Comparison of ENCODE assay signal across 12 cellular contexts in genomic region chr6:157952751-157953479, GRCh38. TPM values are rescaled to one million over a fixed set of nuclear protein-coding genes. Genes with fewer than 3 reads are reported as not detected.
DNase-seq lines count a peak whose midpoint lies in the region; ATAC-seq and TF ChIP-seq lines count a peak whose summit lies in the region.
"Had no signal": no experiment of that assay in that cellular context is flagged by ENCODE, and none has a peak within 500 bp of the region (broad histone marks: within the 10 kb centered on the region; RNA-seq: fewer than 3 reads in every experiment).

No MANE protein-coding gene starts in this region.

- intact Hi-C loops in sciatic nerve (cut with DNase I) (no loop called here), dorsolateral prefrontal cortex (cut with DNase I) (no loop called here)

- peak; percentile 64 for DNase-seq in Daoy (ENCODE audit: low read depth)
- DNase-seq in HT1080 (ENCODE audit: low read depth) = peak; percentile 66
- DNase-seq in dermis blood vessel endothelial cell = peak; percentile 53
- peak; percentile 40 for DNase-seq in myocyte (ENCODE audit: low read depth)
- DNase-seq in islet precursor cell = no peak
- no peak for DNase-seq in sciatic nerve (ENCODE audit: low spot score)
- no peak for DNase-seq in dorsolateral prefrontal cortex
- no peak for DNase-seq in erythroblast (lab: John Stamatoyannopoulos, UW)
- DNase-seq: activated CD4-positive, alpha-beta T cell treated with anti-CD3 and anti-CD28 coated beads, Interleukin-2, amount 50 U/mL, for 48 hours; kidney; NCI-H524 treated with DMSO at 0.1 percent for 48 hours; ovary had no signal

- ATAC-seq in sciatic nerve = no peak

- H3K27ac ChIP-seq in dorsolateral prefrontal cortex = no peak overlapping the region
- H3K27ac ChIP-seq: ovary had no signal

- no peak for TF ChIP-seq CTCF in dorsolateral prefrontal cortex (IDR thresholded peaks at IDR 0.05 in 54 of 56, conservative IDR thresholded peaks at IDR 0.05 in 2 of 56; ENCODE audit: low read depth in 1 of 56, partially characterized antibody in 56 of 56)

- no peaks in the 10 kb centered on the region for H3K27me3 ChIP-seq in dorsolateral prefrontal cortex
- H3K27me3 ChIP-seq: ovary had no signal

- TF ChIP-seq POLR2A in erythroblast (IDR thresholded peaks at IDR 0.05; ENCODE audit: low read length) = no peak

- no peak overlapping the region for H3K4me3 ChIP-seq in dorsolateral prefrontal cortex
- H3K4me3 ChIP-seq: ovary had no signal

RNA-seq across cellular contexts. Expression of gene SYNJ2, which starts 28.7 kb away (rescaled TPM):
- total RNA-seq in Daoy (2014; rRNA removed; shearing (Covaris generic)) = 155 and 177 TPM in 2 replicates
- total RNA-seq in HT1080 (2014; rRNA removed; shearing (Covaris generic)) = 64.7 and 68.5 TPM in 2 replicates
- 57.0 and 58.7 TPM in 2 replicates for polyA plus RNA-seq in HT1080 (2015; cell fraction: cytosol; rRNA removed)
- polyA plus RNA-seq in HT1080 (2015; cell fraction: nucleus; rRNA removed) = 89.2 and 95.8 TPM in 2 replicates
- total RNA-seq in dermis blood vessel endothelial cell (29.6 and 34.7 TPM in 2 replicates), myocyte (11.4 and 14.2 TPM in 2 replicates), sciatic nerve (22.5 TPM), dorsolateral prefrontal cortex (100 to 1,000 TPM in 47 of 120 experiments, 10 to 100 TPM in 73; 41.0 to 257 (median 86.5) TPM)
- polyA plus RNA-seq in myocyte (2012) = 18.1 TPM

Comparison
In these comparisons a context has a peak if more than half of its experiments do, and no peak if none do; other contexts are left out.
1. DNase-seq: peak in Daoy (single experiment), HT1080 (single experiment), dermis blood vessel endothelial cell (single experiment) and myocyte (single experiment); none in islet precursor cell (single experiment), sciatic nerve (single experiment), dorsolateral prefrontal cortex (0 of 10) and erythroblast (0 of 2).